Comparison of ENCODE assay signal across 8 cellular contexts in the genomic region with DNA sequence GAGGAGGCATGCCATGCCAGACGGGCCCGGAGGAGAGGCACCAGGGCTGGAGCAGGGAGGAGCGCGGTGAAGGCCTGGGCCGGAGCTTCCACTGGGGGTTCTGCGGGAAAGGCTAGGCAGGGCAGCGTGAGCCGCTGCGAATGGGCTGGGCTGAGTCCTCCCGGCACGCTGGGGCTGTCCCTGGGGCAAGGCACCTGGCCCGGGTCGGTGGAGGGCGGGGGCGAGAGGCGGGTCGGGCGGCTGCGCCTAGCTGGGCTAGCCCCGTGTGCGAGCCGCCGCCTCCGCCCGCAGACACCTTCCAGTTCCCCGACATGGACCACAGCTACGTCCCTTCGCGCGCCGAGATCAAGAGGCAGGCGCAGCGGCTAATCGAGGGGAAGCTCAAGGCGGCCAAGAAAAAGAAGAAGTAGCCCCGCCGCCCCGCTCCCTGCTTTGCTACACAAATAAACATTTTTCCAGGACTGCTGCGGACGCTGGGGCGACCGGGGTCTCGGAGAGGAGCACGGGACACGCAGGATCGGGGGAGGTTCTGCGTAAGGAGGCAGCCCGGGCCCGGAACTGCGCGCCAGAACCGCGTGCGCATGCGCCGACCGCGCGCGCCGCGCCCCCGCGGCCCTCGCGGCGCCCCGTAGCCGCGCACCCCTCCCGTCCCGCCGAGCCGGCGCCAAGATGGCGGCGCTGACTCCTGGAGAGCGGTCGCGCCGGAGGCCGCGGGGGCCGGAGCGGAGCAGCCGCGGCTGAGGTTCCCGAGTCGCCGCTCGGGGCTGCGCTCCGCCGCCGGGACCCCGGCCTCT. TPM values are rescaled to one million over a fixed set of nuclear protein-coding genes. Genes with fewer than 3 reads are reported as not detected.
DNase-seq lines count a peak whose midpoint lies in the region; ATAC-seq, FAIRE-seq and TF ChIP-seq lines count a peak whose summit lies in the region.

A gene with protein sequence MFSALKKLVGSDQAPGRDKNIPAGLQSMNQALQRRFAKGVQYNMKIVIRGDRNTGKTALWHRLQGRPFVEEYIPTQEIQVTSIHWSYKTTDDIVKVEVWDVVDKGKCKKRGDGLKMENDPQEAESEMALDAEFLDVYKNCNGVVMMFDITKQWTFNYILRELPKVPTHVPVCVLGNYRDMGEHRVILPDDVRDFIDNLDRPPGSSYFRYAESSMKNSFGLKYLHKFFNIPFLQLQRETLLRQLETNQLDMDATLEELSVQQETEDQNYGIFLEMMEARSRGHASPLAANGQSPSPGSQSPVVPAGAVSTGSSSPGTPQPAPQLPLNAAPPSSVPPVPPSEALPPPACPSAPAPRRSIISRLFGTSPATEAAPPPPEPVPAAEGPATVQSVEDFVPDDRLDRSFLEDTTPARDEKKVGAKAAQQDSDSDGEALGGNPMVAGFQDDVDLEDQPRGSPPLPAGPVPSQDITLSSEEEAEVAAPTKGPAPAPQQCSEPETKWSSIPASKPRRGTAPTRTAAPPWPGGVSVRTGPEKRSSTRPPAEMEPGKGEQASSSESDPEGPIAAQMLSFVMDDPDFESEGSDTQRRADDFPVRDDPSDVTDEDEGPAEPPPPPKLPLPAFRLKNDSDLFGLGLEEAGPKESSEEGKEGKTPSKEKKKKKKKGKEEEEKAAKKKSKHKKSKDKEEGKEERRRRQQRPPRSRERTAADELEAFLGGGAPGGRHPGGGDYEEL (plus strand): TSS at position 668 of the 794 bp plus-strand sequence. CDS start 249 bp downstream, outside the sequence.

- H3K9ac ChIP-seq in liver (ENCODE audit: low read depth in 1 of 2, low read length in 2 of 2), result peak within 1 kb of the TSS; percentile 78 to 80

- 3% methylated on average over 56 of the region's 96 CpGs for WGBS in A549 (ENCODE audit: missing lambda C conversion rate)
- under 1% methylated on average over 96 of the region's 96 CpGs for WGBS in liver

- TF ChIP-seq EP300 in A549 (IDR thresholded peaks at IDR 0.05), result no peak

- peak; percentile 80 to 83 for ATAC-seq in A549
- peak; percentile 70 for ATAC-seq in HG03025 (IDR thresholded peaks at IDR 0.05; ENCODE audit: low FRiP score, unreplicated experiment)

- POLR2A ChIA-PET in A549 (lab: Yijun Ruan, JAX), result interaction anchor here (0.6 to 1.8 kb wide), 9 partner anchors 9 to 81 kb away, joined by 3 to 13 read pairs (median 3); a partner anchor contains a TSS

- H3K36me3 ChIP-seq in liver (ENCODE audit: control insufficient read depth in 4 of 4, insufficient read depth in 3 of 4, low read depth in 1 of 4, low read length in 3 of 4), result peaks cover 0 to 2% (median 0%) of the 10 kb centered on the region in 4 donors

- H3K9me3 ChIP-seq in A549, result no peaks in the 10 kb centered on the region
- no peaks in the 10 kb centered on the region for H3K9me3 ChIP-seq in liver (ENCODE audit: control insufficient read depth in 4 of 4, low read length in 3 of 4)

- peak; percentile 92 for TF ChIP-seq POLR2A in A549 (IDR thresholded peaks at IDR 0.05; ENCODE audit: low read length)

- TF ChIP-seq RAD21 in A549 (conservative IDR thresholded peaks at IDR 0.05 in 1 of 2, IDR thresholded peaks at IDR 0.05 in 1 of 2) (no peak), liver (IDR thresholded peaks at IDR 0.05) (no peak)

- CTCF ChIA-PET in A549 (lab: Yijun Ruan, JAX), result interaction anchor here (0.6 to 9.9 kb wide), 15 partner anchors 9 to 429 kb away, joined by 3 to 110 read pairs (median 4); a partner anchor contains a TSS

- H3K4me3 ChIP-seq in A549 (peak within 1 kb of the TSS; percentile 88), liver (ENCODE audit: low read depth in 1 of 3, low read length in 3 of 3) (peak within 1 kb of the TSS; percentile 72 to 92 (median 74))

- FAIRE-seq in A549 (lab: Jason Lieb, UNC) (no peak), GM18507 (lab: Jason Lieb, UNC) (peak; percentile 72)

- DNase-seq in A549 (ENCODE audit: low read depth in 1 of 2, low spot score in 1 of 2) (peak; percentile 69 to 91), GM18507 (ENCODE audit: extremely low spot score, insufficient read length, low read depth) (peak; percentile 97), NCI-H345 (lab: John Stamatoyannopoulos, UW) (peak; percentile 84), dermis microvascular lymphatic vessel endothelial cell (ENCODE audit: low read depth in 2 of 2) (peak; percentile 40 to 80)
- peak; percentile 76 for DNase-seq in activated CD4-positive, alpha-beta T cell treated with anti-CD3 and anti-CD28 coated beads, Interleukin-2, amount 50 U/mL, for 1 hour
- DNase-seq in stimulated activated CD4-positive, alpha-beta T cell treated with anti-CD3 and anti-CD28 coated beads, Interleukin-4, amount 100 ng/mL, for 24 hours, result peak; percentile 78

- H3K27ac ChIP-seq in A549, result peak within 1 kb of the TSS; percentile 95 to 98
- peak within 1 kb of the TSS; percentile 85 to 94 for H3K27ac ChIP-seq in liver (ENCODE audit: low read depth in 1 of 2, low read length in 2 of 2)

- TF ChIP-seq CTCF in A549 (IDR thresholded peaks at IDR 0.05), result no peak
- TF ChIP-seq CTCF in liver (IDR thresholded peaks at IDR 0.05; ENCODE audit: low read depth, low read length, missing input control), result peak; percentile 6

- peak within 1 kb of the TSS; percentile 98 for H3K4me2 ChIP-seq in A549

- H3K4me1 ChIP-seq in A549 (peaks cover 24% of the 10 kb centered on the region), liver (ENCODE audit: control insufficient read depth in 4 of 4, insufficient read depth in 4 of 4, low read length in 3 of 4) (peaks cover 3 to 29% (median 25%) of the 10 kb centered on the region in 4 donors)

- no peaks in the 10 kb centered on the region for H3K27me3 ChIP-seq in liver (ENCODE audit: control insufficient read depth in 4 of 4, insufficient read depth in 4 of 4, low read length in 3 of 4)

TF ChIP-seq in A549, 52 proteins besides CTCF, POLR2A, EP300 and RAD21 (continues in another document):
- no peak for TF ChIP-seq ZSCAN20 (CRISPR knock-in tag; IDR thresholded peaks at IDR 0.05)
- no peak for TF ChIP-seq CHD4 (IDR thresholded peaks at IDR 0.05; ENCODE audit: borderline replicate concordance)
- no peak; the same call in 1 of the 2 replicates for TF ChIP-seq GATA3 (IDR thresholded peaks at IDR 0.05; ENCODE audit: borderline replicate concordance)
- TF ChIP-seq, protein P1, sequence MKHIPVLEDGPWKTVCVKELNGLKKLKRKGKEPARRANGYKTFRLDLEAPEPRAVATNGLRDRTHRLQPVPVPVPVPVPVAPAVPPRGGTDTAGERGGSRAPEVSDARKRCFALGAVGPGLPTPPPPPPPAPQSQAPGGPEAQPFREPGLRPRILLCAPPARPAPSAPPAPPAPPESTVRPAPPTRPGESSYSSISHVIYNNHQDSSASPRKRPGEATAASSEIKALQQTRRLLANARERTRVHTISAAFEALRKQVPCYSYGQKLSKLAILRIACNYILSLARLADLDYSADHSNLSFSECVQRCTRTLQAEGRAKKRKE (CRISPR knock-in tag; IDR thresholded peaks at IDR 0.05; ENCODE audit: low read depth), result no peak
- peak; percentile 82 to 91; a peak in 3 of 5 replicates for TF ChIP-seq JUN (IDR thresholded peaks at IDR 0.05)
- TF ChIP-seq, protein P2, sequence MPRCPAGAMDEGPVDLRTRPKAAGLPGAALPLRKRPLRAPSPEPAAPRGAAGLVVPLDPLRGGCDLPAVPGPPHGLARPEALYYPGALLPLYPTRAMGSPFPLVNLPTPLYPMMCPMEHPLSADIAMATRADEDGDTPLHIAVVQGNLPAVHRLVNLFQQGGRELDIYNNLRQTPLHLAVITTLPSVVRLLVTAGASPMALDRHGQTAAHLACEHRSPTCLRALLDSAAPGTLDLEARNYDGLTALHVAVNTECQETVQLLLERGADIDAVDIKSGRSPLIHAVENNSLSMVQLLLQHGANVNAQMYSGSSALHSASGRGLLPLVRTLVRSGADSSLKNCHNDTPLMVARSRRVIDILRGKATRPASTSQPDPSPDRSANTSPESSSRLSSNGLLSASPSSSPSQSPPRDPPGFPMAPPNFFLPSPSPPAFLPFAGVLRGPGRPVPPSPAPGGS (IDR thresholded peaks at IDR 0.05), result peak; percentile 84
- TF ChIP-seq RNF2 (IDR thresholded peaks at IDR 0.05; ENCODE audit: borderline replicate concordance, low read depth), result no peak
- no peak for TF ChIP-seq MAZ (IDR thresholded peaks at IDR 0.05; ENCODE audit: borderline replicate concordance, low read depth, low read length)

TF ChIP-seq in liver, 16 proteins besides CTCF, POLR2A, EP300 and RAD21:
- TF ChIP-seq HNF4A (conservative IDR thresholded peaks at IDR 0.05), result no peak
- peak; percentile 65 for TF ChIP-seq YY1 (IDR thresholded peaks at IDR 0.05)

RNA-seq across cellular contexts. Expression of the gene that starts here (rescaled TPM):
- polyA plus RNA-seq in A549 (2011; rRNA removed) (46.8 and 53.5 TPM in 2 replicates), A549 (2017; fragmentation: RNase III; extraction: RNeasy Plus Mini Kit Qiagen cat#74134 plus additional on column Dnase treatment) (70.3 to 72.2 TPM (median 71.4 TPM) in 3 replicates), liver (1 to 10 TPM; 3.6 to 8.7 TPM)
- 49.2 and 73.5 TPM in 2 replicates for polyA plus RNA-seq in A549 (2012; cell fraction: cytosol; rRNA removed)
- 112 and 138 TPM in 2 replicates for polyA plus RNA-seq in A549 (2012; cell fraction: nucleus; rRNA removed)
- 70.0 and 70.9 TPM in 2 replicates for polyA minus RNA-seq in A549 (2011; rRNA and poly(A)+ RNA removed)
- total RNA-seq in dermis microvascular lymphatic vessel endothelial cell (51.1 and 67.6 TPM in 2 replicates), liver (10 to 100 TPM; 12.6 to 32.6 TPM)

Comparison
In these comparisons a context has a peak if more than half of its experiments do, and no peak if none do; other contexts are left out.
1. Peak in every context shown above with its lines: DNase-seq, ATAC-seq, H3K4me3 ChIP-seq and H3K27ac ChIP-seq.
2. RNA of the gene that starts here (polyA plus RNA-seq): 46.8 to 138 TPM in A549; 3.6 to 8.7 TPM in liver; every median in the first group is over 4 times any median in the second.